In the genomic region with DNA sequence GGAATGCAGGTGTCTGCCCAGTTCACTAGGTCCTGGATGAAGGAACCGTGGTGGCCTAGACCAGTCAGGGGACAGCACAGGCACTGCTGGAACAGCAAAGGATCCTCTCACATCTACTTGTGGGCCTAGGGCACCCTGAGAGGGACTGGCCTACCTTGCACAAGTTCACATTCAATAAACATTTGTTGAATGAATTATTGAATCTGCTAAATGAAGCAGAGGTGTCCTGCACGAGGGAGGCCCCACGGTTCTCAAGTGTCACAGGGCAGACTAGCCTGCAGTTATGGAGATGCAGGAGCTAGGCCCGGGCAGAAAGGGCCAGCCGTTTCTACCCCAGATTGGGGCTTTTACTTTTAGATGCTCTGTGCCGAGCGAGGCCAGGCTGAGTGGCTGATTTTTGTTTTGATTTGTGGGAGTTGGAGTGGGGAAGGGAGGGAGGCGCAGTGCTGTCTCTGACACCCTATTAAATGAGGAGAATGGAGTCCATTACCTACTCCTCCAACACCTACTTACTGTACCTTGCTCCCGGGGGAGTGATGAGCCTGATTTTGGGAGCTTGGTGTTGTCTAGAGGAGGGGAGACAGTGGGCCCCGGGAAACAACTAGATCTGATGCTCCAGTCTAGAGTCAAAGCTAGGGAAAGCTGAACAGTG, we compare ENCODE assay signal across 7 cellular contexts. TPM values are rescaled to one million over a fixed set of nuclear protein-coding genes. Genes with fewer than 3 reads are reported as not detected.
DNase-seq lines count a peak whose midpoint lies in the region; ATAC-seq and TF ChIP-seq lines count a peak whose summit lies in the region.

No MANE protein-coding gene starts in this region.

- ATAC-seq in GM21390 (IDR thresholded peaks at IDR 0.05; ENCODE audit: unreplicated experiment) (peak; percentile 11), Panc1 (peak; percentile 9), HG02981 (IDR thresholded peaks at IDR 0.05; ENCODE audit: unreplicated experiment) (no peak), HG03025 (IDR thresholded peaks at IDR 0.05; ENCODE audit: low FRiP score, unreplicated experiment) (no peak)

- H3K4me1 ChIP-seq in Panc1 (ENCODE audit: control insufficient read depth, insufficient read depth, low read length) (peaks cover 64% of the 10 kb centered on the region), esophagus muscularis mucosa (peaks cover 49 to 68% (median 65%) of the 10 kb centered on the region in 4 donors), skeletal muscle satellite cell (ENCODE audit: control insufficient read depth, insufficient read depth, low read length) (peaks cover 66% of the 10 kb centered on the region)

- peak overlapping the region in 1 of 2 experiments; percentile 27; a peak in 1 of 4 replicates for H3K4me3 ChIP-seq in Panc1 (ENCODE audit: low read depth in 2 of 2, low read length in 2 of 2)
- H3K4me3 ChIP-seq in esophagus muscularis mucosa: peak overlapping the region; percentile 54 to 62 (median 58)
- H3K4me3 ChIP-seq in skeletal muscle satellite cell (ENCODE audit: low read length): peak overlapping the region; percentile 54

- peak overlapping the region; percentile 94 for H3K9ac ChIP-seq in skeletal muscle satellite cell (ENCODE audit: low read depth, low read length)

- no peak for TF ChIP-seq POLR2A in esophagus muscularis mucosa (IDR thresholded peaks at IDR 0.05; ENCODE audit: low read depth)

- intact Hi-C loops in Panc1 (cut with micrococcal nuclease; ENCODE audit: unreplicated experiment) (no loop called here), esophagus muscularis mucosa (cut with DNase I) (no loop called here)

- 58% methylated on average over 9 of the region's 10 CpGs for WGBS in esophagus muscularis mucosa

- TF ChIP-seq EP300 in esophagus muscularis mucosa (IDR thresholded peaks at IDR 0.05): no peak

- no peaks in the 10 kb centered on the region for H3K27me3 ChIP-seq in Panc1 (ENCODE audit: control insufficient read depth, insufficient read depth, low read length)
- no peaks in the 10 kb centered on the region for H3K27me3 ChIP-seq in esophagus muscularis mucosa
- H3K27me3 ChIP-seq in skeletal muscle satellite cell (ENCODE audit: control insufficient read depth, insufficient read depth, low read length): no peaks in the 10 kb centered on the region

- H3K4me2 ChIP-seq in skeletal muscle satellite cell (ENCODE audit: low read length): peak overlapping the region; percentile 72

- H3K36me3 ChIP-seq in Panc1 (ENCODE audit: control insufficient read depth, insufficient read depth, low read length): no peaks in the 10 kb centered on the region
- H3K36me3 ChIP-seq in esophagus muscularis mucosa: no peaks in the 10 kb centered on the region
- H3K36me3 ChIP-seq in skeletal muscle satellite cell (ENCODE audit: insufficient read depth, low read length): no peaks in the 10 kb centered on the region

- POLR2A ChIA-PET in Panc1 (lab: Charles Lee): interaction anchor here (0.6 to 1.9 kb wide), 8 partner anchors 15 to 109 kb away, joined by 3 to 7 read pairs (median 5); no protein-coding TSS in a partner anchor

- H3K9me3 ChIP-seq in Panc1 (ENCODE audit: control insufficient read depth, insufficient read depth, low read depth, low read length) (no peaks in the 10 kb centered on the region), esophagus muscularis mucosa (no peaks in the 10 kb centered on the region), skeletal muscle satellite cell (replicated peaks; ENCODE audit: low read length) (no peaks in the 10 kb centered on the region)

- CTCF ChIA-PET in Panc1 (lab: Charles Lee): interaction anchor here (0.5 to 0.8 kb wide), 3 partner anchors 29 to 271 kb away, joined by 3 to 6 read pairs (median 5); no protein-coding TSS in a partner anchor

- in situ Hi-C loops in Panc1 (cut with HindIII; ENCODE audit: low pct_unique_long_range_greater_than_20kb, low sequenced_read_pairs): no loop called here

- no peak for DNase-seq in Panc1 (ENCODE audit: low read depth, low spot score)
- no peak for DNase-seq in esophagus muscularis mucosa (ENCODE audit: extremely low spot score)
- no peak for DNase-seq in GM10266 (ENCODE audit: extremely low spot score)

- H3K27ac ChIP-seq in Panc1 (ENCODE audit: low read length) (peak overlapping the region; percentile 91), esophagus muscularis mucosa (replicated peaks in 1 of 4) (peak overlapping the region; percentile 94 to 99 (median 96))

- no TSS peak for BruUV-seq in Panc1 (replicated peaks; lab: Mats Ljungman, UMichigan)

- TF ChIP-seq CTCF in Panc1 (IDR thresholded peaks at IDR 0.05): no peak
- TF ChIP-seq CTCF in esophagus muscularis mucosa (IDR thresholded peaks at IDR 0.05): no peak
- no peak for TF ChIP-seq CTCF in GM10266 (IDR thresholded peaks at IDR 0.05; ENCODE audit: control insufficient read depth, insufficient read depth, low read depth, missing control alignments)

RNA-seq across cellular contexts. Expression of gene SH2D6, which starts 18.4 kb away (rescaled TPM):
- total RNA-seq in Panc1 (2021; ENCODE audit: unreplicated experiment) (3.3 TPM), esophagus muscularis mucosa (not detected)
- 3.3 TPM for polyA plus RNA-seq in Panc1 (2012; ENCODE audit: insufficient read length)
- total RNA-seq in skeletal muscle satellite cell (2012; rRNA removed): not detected in 2 replicates

RNA-seq across cellular contexts. Expression of gene CAPG, which starts 26.8 kb away (rescaled TPM):
- total RNA-seq in Panc1 (2021; ENCODE audit: unreplicated experiment): 202 TPM
- polyA plus RNA-seq in Panc1 (2012; ENCODE audit: insufficient read length): 510 TPM
- total RNA-seq in esophagus muscularis mucosa: 10 to 100 TPM; 22.8 to 73.6 (median 30.8) TPM
- total RNA-seq in skeletal muscle satellite cell (2012; rRNA removed): 40.6 and 57.7 TPM in 2 replicates

Comparison
In these comparisons a context has a peak if more than half of its experiments do, and no peak if none do; other contexts are left out.
1. ATAC-seq: peak in GM21390 (single experiment) and Panc1 (single experiment); none in HG02981 (single experiment) and HG03025 (single experiment).